22 cellular contexts compared by ENCODE assay signal in genomic region chr15:32879980-32880379, GRCh38.
A peak's percentile ranks its signal among the peaks of the same experiment; 100 is the strongest.
DNase-seq lines count a peak whose midpoint lies in the region; ATAC-seq, FAIRE-seq and TF ChIP-seq lines count a peak whose summit lies in the region.
"Had no signal": no experiment of that assay in that cellular context is flagged by ENCODE, and none has a peak within 500 bp of the region (broad histone marks: within the 10 kb centered on the region; RNA-seq: fewer than 3 reads in every experiment).

No MANE protein-coding gene starts in this region.

- H3K27ac Mint-ChIP-seq in osteocyte (ENCODE audit: unreplicated experiment) = peak overlapping the region; percentile 12
- H3K27ac Mint-ChIP-seq: B cell; CD4-positive, CD25-positive, alpha-beta regulatory T cell had no signal

- no peak for FAIRE-seq in K562 (lab: Jason Lieb, UNC)
- FAIRE-seq: G401.6, GM12891, GM19239 had no signal

- H3K79me2 ChIP-seq in GM23248 (ENCODE audit: insufficient read depth) (no peaks in the 10 kb centered on the region), K562 (ENCODE audit: control insufficient read depth, insufficient read depth, low read length) (no peaks in the 10 kb centered on the region)

- H3K36me3 Mint-ChIP-seq in osteocyte (ENCODE audit: unreplicated experiment) = no peaks in the 10 kb centered on the region
- H3K36me3 Mint-ChIP-seq: CD4-positive, CD25-positive, alpha-beta regulatory T cell had no signal

- no peak overlapping the region for H3K4me3 ChIP-seq in GM23248
- H3K4me3 ChIP-seq in K562 = no peak overlapping the region
- no peak overlapping the region for H3K4me3 ChIP-seq in gastroesophageal sphincter
- H3K4me3 ChIP-seq in BE2C (ENCODE audit: low read depth, low read length) = no peak overlapping the region
- H3K4me3 ChIP-seq: HAP-1 had no signal

- BruUV-seq in K562 (replicated peaks; lab: Mats Ljungman, UMichigan) = no TSS peak

- TF ChIP-seq POLR2A in K562 (conservative IDR thresholded peaks at IDR 0.05) = no peak
- no peak for TF ChIP-seq POLR2A in gastroesophageal sphincter (IDR thresholded peaks at IDR 0.05)

- TF ChIP-seq EP300 in K562 (IDR thresholded peaks at IDR 0.05; ENCODE audit: low read length) = no peak
- TF ChIP-seq EP300 in gastroesophageal sphincter (IDR thresholded peaks at IDR 0.05) = no peak

- no peak overlapping the region for H3K27ac ChIP-seq in GM23248
- no peak overlapping the region for H3K27ac ChIP-seq in K562 (ENCODE audit: extremely low read depth, low read depth, low read length)
- H3K27ac ChIP-seq in gastroesophageal sphincter = peak overlapping the region in 3 of 4 donors; percentile 68 to 87 (median 78)
- H3K27ac ChIP-seq: HL-60 had no signal

- 60 to 68% methylated on average over 6 of the region's 6 CpGs for WGBS in GM23248 (ENCODE audit: low coverage in 1 of 2, low lambda C conversion rate in 2 of 2, missing lambda C conversion rate in 2 of 2), 2 experiments
- WGBS in K562 (ENCODE audit: insufficient coverage, low coverage, missing lambda C conversion rate) = 3% methylated on average over 6 of the region's 6 CpGs
- 39 to 71% methylated on average over 5 to 6 of the region's 6 CpGs for WGBS in gastroesophageal sphincter (ENCODE audit: low coverage in 1 of 2), 2 donors

- POLR2A ChIA-PET in K562 (lab: Yijun Ruan, JAX) = interaction anchor here (0.6 kb wide), 1 partner anchor 202 kb away, joined by 3 read pairs; no protein-coding TSS in a partner anchor

- H3K9me2 ChIP-seq in GM23248 (ENCODE audit: insufficient read depth) = no peaks in the 10 kb centered on the region

- ATAC-seq in K562 = no peak
- ATAC-seq in gastroesophageal sphincter = no peak
- ATAC-seq in HG03135 (IDR thresholded peaks at IDR 0.05; ENCODE audit: unreplicated experiment) = no peak

- DNase-seq in GM23248 = no peak
- no peak for DNase-seq in K562 (ENCODE audit: extremely low read depth in 1 of 4, low spot score in 3 of 4)
- no peak for DNase-seq in osteocyte (ENCODE audit: extremely low spot score, unreplicated experiment)
- DNase-seq in DMS79 treated with DMSO at 0.1 percent for 48 hours (lab: John Stamatoyannopoulos, UW) = no peak
- no peak for DNase-seq in BE2C
- DNase-seq in stimulated activated CD4-positive, alpha-beta T cell treated with anti-CD3 and anti-CD28 coated beads, Interleukin-2, amount 100 ng/mL, for 24 hours = no peak
- DNase-seq: 8988T; C1 segment of cervical spinal cord; CD4-positive, CD25-positive, alpha-beta regulatory T cell; CD8-positive, alpha-beta memory T cell; COR-L47; DMS 273 treated with DMSO at 0.1 percent for 48 hours; DMS53; KBM-7 had no signal

- peak overlapping the region; percentile 19; the same call in 1 of the 2 replicates for H2AFZ ChIP-seq in GM23248
- H2AFZ ChIP-seq in K562 (ENCODE audit: low read depth, low read length) = no peak overlapping the region

- H3K4me1 Mint-ChIP-seq in osteocyte (ENCODE audit: unreplicated experiment) = peaks cover 14% of the 10 kb centered on the region
- H3K4me1 Mint-ChIP-seq: B cell; CD4-positive, CD25-positive, alpha-beta regulatory T cell; CD8-positive, alpha-beta memory T cell had no signal

- no peaks in the 10 kb centered on the region for H3K27me3 Mint-ChIP-seq in osteocyte (ENCODE audit: unreplicated experiment)
- H3K27me3 Mint-ChIP-seq: CD8-positive, alpha-beta memory T cell had no signal

- H3K4me1 ChIP-seq in GM23248 (ENCODE audit: insufficient read depth) (peaks cover 32% of the 10 kb centered on the region), K562 (replicated peaks in 1 of 2; ENCODE audit: control insufficient read depth in 2 of 2, insufficient read depth in 2 of 2, low read length in 2 of 2) (peaks cover 0 to 2% of the 10 kb centered on the region in 2 experiments; a peak in 1 of 5 replicates), gastroesophageal sphincter (peaks cover 11 to 64% (median 15%) of the 10 kb centered on the region in 3 donors), BE2C (no peaks in the 10 kb centered on the region)
- H3K4me1 ChIP-seq: HAP-1 had no signal

- intact Hi-C loops in K562 (cut with micrococcal nuclease) = no loop called here

- H3K36me3 ChIP-seq in GM23248 (ENCODE audit: low read depth) (no peaks in the 10 kb centered on the region), K562 (ENCODE audit: control insufficient read depth, insufficient read depth, low read length) (no peaks in the 10 kb centered on the region), gastroesophageal sphincter (no peaks in the 10 kb centered on the region), BE2C (no peaks in the 10 kb centered on the region)
- H3K36me3 ChIP-seq: HAP-1 had no signal

- CTCF ChIA-PET in K562 (lab: Yijun Ruan, JAX; ENCODE audit: low intra/inter-chr PET ratio) = no interaction called here

- H3K4me3 Mint-ChIP-seq in osteocyte (ENCODE audit: unreplicated experiment) = no peak overlapping the region
- H3K4me3 Mint-ChIP-seq: B cell; CD4-positive, CD25-positive, alpha-beta regulatory T cell; CD8-positive, alpha-beta memory T cell had no signal

- TF ChIP-seq RAD21 in K562 (CRISPR knock-in tag; conservative IDR thresholded peaks at IDR 0.05 in 1 of 2, IDR thresholded peaks at IDR 0.05 in 1 of 2) = no peak

- peaks cover 7% of the 10 kb centered on the region; the same call in 1 of the 2 replicates for H3F3A ChIP-seq in GM23248 (ENCODE audit: insufficient read depth)

- H3K4me2 ChIP-seq in GM23248 (ENCODE audit: unreplicated experiment) = no peak overlapping the region
- H3K4me2 ChIP-seq in K562 (ENCODE audit: insufficient read depth, low read length) = no peak overlapping the region

- H3K9me1 ChIP-seq in K562 (ENCODE audit: control insufficient read depth, insufficient read depth, low read length) = no peaks in the 10 kb centered on the region

- H3K9me3 Mint-ChIP-seq in osteocyte (ENCODE audit: unreplicated experiment) = no peaks in the 10 kb centered on the region

- TF ChIP-seq CTCF in K562 (IDR thresholded peaks at IDR 0.05 in 2 of 3, conservative IDR thresholded peaks at IDR 0.05 in 1 of 3; ENCODE audit: insufficient read depth in 2 of 3, low read depth in 1 of 3, low read length in 3 of 3) = no peak
- TF ChIP-seq CTCF in gastroesophageal sphincter (IDR thresholded peaks at IDR 0.05) = no peak
- TF ChIP-seq CTCF in osteocyte (IDR thresholded peaks at IDR 0.05) = no peak
- TF ChIP-seq CTCF in BE2C (IDR thresholded peaks at IDR 0.05; ENCODE audit: low read depth, low read length) = no peak

- H3K9me3 ChIP-seq in GM23248 (ENCODE audit: low read depth) (no peaks in the 10 kb centered on the region), K562 (replicated peaks; ENCODE audit: control insufficient read depth, insufficient read depth, low read depth, low read length) (no peaks in the 10 kb centered on the region), gastroesophageal sphincter (no peaks in the 10 kb centered on the region), BE2C (no peaks in the 10 kb centered on the region)
- H3K9me3 ChIP-seq: HAP-1 had no signal

- no peaks in the 10 kb centered on the region for H3K27me3 ChIP-seq in GM23248 (replicated peaks; ENCODE audit: insufficient read depth)
- H3K27me3 ChIP-seq in K562 (ENCODE audit: control insufficient read depth in 2 of 2, insufficient read depth in 2 of 2, low read length in 2 of 2) = no peaks in the 10 kb centered on the region
- H3K27me3 ChIP-seq in gastroesophageal sphincter = no peaks in the 10 kb centered on the region
- H3K27me3 ChIP-seq in BE2C = no peaks in the 10 kb centered on the region

- H3K9ac ChIP-seq in GM23248 (no peak overlapping the region), K562 (ENCODE audit: insufficient read depth in 1 of 2, low read depth in 2 of 2, low read length in 2 of 2) (no peak overlapping the region)

- in situ Hi-C loops in GM23248 (cut with MboI) (no loop called here), K562 (cut with MboI) (no loop called here)

- no peaks in the 10 kb centered on the region for H4K20me1 ChIP-seq in GM23248 (ENCODE audit: insufficient read depth)
- no peaks in the 10 kb centered on the region for H4K20me1 ChIP-seq in K562 (replicated peaks; ENCODE audit: control insufficient read depth, insufficient read depth, low read length)

TF ChIP-seq in K562, 482 proteins besides CTCF, POLR2A, EP300 and RAD21 (continues in another document):
- no peak for TF ChIP-seq GMEB1 (CRISPR knock-in tag; IDR thresholded peaks at IDR 0.05)
- TF ChIP-seq CREM (IDR thresholded peaks at IDR 0.05; ENCODE audit: low read depth) = no peak
- TF ChIP-seq ZNF639 (CRISPR knock-in tag; conservative IDR thresholded peaks at IDR 0.05 in 1 of 2, IDR thresholded peaks at IDR 0.05 in 1 of 2) = no peak
- no peak for TF ChIP-seq STAT5B (CRISPR knock-in tag; IDR thresholded peaks at IDR 0.05)
- no peak for TF ChIP-seq THRAP3 (IDR thresholded peaks at IDR 0.05; ENCODE audit: borderline replicate concordance)
- TF ChIP-seq SMARCA5 (IDR thresholded peaks at IDR 0.05) = no peak
- TF ChIP-seq E2F3 (CRISPR knock-in tag; IDR thresholded peaks at IDR 0.05) = no peak

Comparison
In these comparisons a context has a peak if more than half of its experiments do, and no peak if none do; other contexts are left out.
1. H3K27ac ChIP-seq: peak in gastroesophageal sphincter (3 of 4); none in GM23248 (single experiment) and K562 (single experiment).